Comparison of ENCODE assay signal across 9 cellular contexts in the genomic region with DNA sequence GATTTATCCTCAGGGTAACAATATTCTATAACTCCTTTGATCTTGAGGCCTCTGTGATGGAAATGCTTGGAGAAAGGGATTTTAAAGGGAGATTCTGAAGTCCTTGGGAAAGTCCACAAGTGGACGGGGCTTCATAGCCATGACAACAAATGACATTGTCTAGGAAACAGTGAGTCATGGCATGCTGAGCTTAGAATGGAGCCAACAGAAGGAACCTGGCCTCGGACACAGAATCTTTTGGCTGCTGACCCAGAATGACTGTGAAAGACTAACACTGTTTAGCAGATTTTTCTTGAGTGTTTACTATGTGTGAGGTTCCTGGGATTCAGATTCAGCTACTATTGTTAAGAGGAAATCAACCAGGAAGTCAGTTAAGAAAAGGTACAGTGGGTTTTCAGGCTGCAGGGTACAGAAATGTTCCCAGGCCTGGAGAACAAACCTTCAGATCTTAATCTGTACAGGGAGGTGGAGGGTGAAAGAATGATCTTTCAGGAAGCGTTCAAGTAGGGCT. TPM values are rescaled to one million over a fixed set of nuclear protein-coding genes. Genes with fewer than 3 reads are reported as not detected.
DNase-seq lines count a peak whose midpoint lies in the region; ATAC-seq and TF ChIP-seq lines count a peak whose summit lies in the region.
"Had no signal": no experiment of that assay in that cellular context is flagged by ENCODE, and none has a peak within 500 bp of the region (broad histone marks: within the 10 kb centered on the region; RNA-seq: fewer than 3 reads in every experiment).

No MANE protein-coding gene starts in this region.

- no peaks in the 10 kb centered on the region for H3K27me3 ChIP-seq in muscle layer of duodenum (ENCODE audit: low read depth, low read length)

- peaks cover 6 to 12% of the 10 kb centered on the region in 2 donors for H3K4me1 ChIP-seq in muscle layer of duodenum (ENCODE audit: control insufficient read depth in 1 of 2, insufficient read depth in 2 of 2, low read length in 2 of 2)

- peak overlapping the region; percentile 43 for H3K27ac ChIP-seq in muscle layer of duodenum (ENCODE audit: low read length)
- H3K27ac ChIP-seq: SK-N-MC had no signal

- no peak overlapping the region for H3K4me3 ChIP-seq in muscle layer of duodenum (ENCODE audit: low read depth in 1 of 2, low read length in 2 of 2)
- H3K4me3 ChIP-seq: SK-N-MC had no signal

- H3K36me3 ChIP-seq in muscle layer of duodenum (ENCODE audit: control insufficient read depth in 1 of 2, insufficient read depth in 2 of 2, low read length in 2 of 2) = no peaks in the 10 kb centered on the region

- H3K9me3 ChIP-seq in muscle layer of duodenum (ENCODE audit: control insufficient read depth in 1 of 2, low read length in 2 of 2) = no peaks in the 10 kb centered on the region

- DNase-seq in AG09319 (ENCODE audit: extremely low read depth, low read depth) (peak; percentile 85), NCI-H510A treated with DMSO at 0.1 percent for 48 hours (lab: John Stamatoyannopoulos, UW) (peak; percentile 54), SKM-1 (lab: John Stamatoyannopoulos, UW; ENCODE audit: unreplicated experiment) (no peak), DMS114 treated with DMSO at 0.1 percent for 48 hours (lab: John Stamatoyannopoulos, UW; ENCODE audit: unreplicated experiment) (no peak)

- ATAC-seq in esophagus mucosa (peak; percentile 73), HG02678 (IDR thresholded peaks at IDR 0.05; ENCODE audit: unreplicated experiment) (no peak), HG02970 (IDR thresholded peaks at IDR 0.05; ENCODE audit: low FRiP score, unreplicated experiment) (no peak)

- TF ChIP-seq CTCF in AG09319 (IDR thresholded peaks at IDR 0.05; ENCODE audit: low read depth, low read length) = no peak

RNA-seq across cellular contexts. Expression of a gene that starts 18.1 kb away (rescaled TPM):
- 0.60 TPM for total RNA-seq in esophagus mucosa

RNA-seq across cellular contexts. Expression of a gene that starts 40.8 kb away (rescaled TPM):
- 9.4 TPM for total RNA-seq in esophagus mucosa

Comparison
In these comparisons a context has a peak if more than half of its experiments do, and no peak if none do; other contexts are left out.
1. DNase-seq: peak in AG09319 (single experiment) and NCI-H510A treated with DMSO at 0.1 percent for 48 hours (single experiment); none in SKM-1 (single experiment) and DMS114 treated with DMSO at 0.1 percent for 48 hours (single experiment).